20 cellular contexts compared by ENCODE assay signal in the genomic region with DNA sequence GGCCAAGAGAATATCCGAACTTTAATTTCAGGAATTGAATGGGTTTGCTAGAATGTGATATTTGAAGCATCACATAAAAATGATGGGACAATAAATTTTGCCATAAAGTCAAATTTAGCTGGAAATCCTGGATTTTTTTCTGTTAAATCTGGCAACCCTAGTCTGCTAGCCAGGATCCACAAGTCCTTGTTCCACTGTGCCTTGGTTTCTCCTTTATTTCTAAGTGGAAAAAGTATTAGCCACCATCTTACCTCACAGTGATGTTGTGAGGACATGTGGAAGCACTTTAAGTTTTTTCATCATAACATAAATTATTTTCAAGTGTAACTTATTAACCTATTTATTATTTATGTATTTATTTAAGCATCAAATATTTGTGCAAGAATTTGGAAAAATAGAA. TPM values are rescaled to one million over a fixed set of nuclear protein-coding genes. Genes with fewer than 3 reads are reported as not detected.
"Had no signal": no experiment of that assay in that cellular context is flagged by ENCODE, and none has a peak within 500 bp of the region (broad histone marks: within the 10 kb centered on the region; RNA-seq: fewer than 3 reads in every experiment).

No MANE protein-coding gene starts in this region.

- DNase-seq: cerebellar nuclear complex; cortex of kidney; effector memory CD8-positive, alpha-beta T cell; foreskin fibroblast; gastrocnemius medialis; head of caudate nucleus; right lobe of liver; stimulated activated CD4-positive, alpha-beta T cell treated with anti-CD3 and anti-CD28 coated beads, Interleukin-2, amount 100 ng/mL, for 24 hours; stimulated activated CD4-positive, alpha-beta T cell treated with anti-CD3 and anti-CD28 coated beads, Interleukin-4, amount 100 ng/mL, for 24 hours; stimulated activated naive CD4-positive, alpha-beta T cell treated with Interleukin-2 at 50 U/mL for 16 hours; stomach; thyroid gland; trophoblast cell had no signal

- H3K79me2 ChIP-seq: parathyroid adenoma had no signal

- H3K4me1 ChIP-seq: parathyroid adenoma had no signal

- H3K4me3 Mint-ChIP-seq: effector memory CD8-positive, alpha-beta T cell; natural killer cell treated with Interleukin-12 subunit alpha and Interleukin-12 subunit beta and Interleukin-15 and Interleukin-18, amount 100 ng/mL, for 72 hours; neural crest cell; stimulated activated effector memory CD8-positive, alpha-beta T cell treated with anti-CD3 and anti-CD28 coated beads, Interleukin-12 subunit alpha, Interleukin-12 subunit beta, amount 100 ng/mL, for 72 hours had no signal

- H3K4me3 ChIP-seq: gastrocnemius medialis, lung, right lobe of liver, stomach, thyroid gland had no signal

- H3K27ac Mint-ChIP-seq: effector memory CD8-positive, alpha-beta T cell; natural killer cell treated with Interleukin-12 subunit alpha and Interleukin-12 subunit beta and Interleukin-15 and Interleukin-18, amount 100 ng/mL, for 72 hours; progenitor cell of endocrine pancreas; stimulated activated effector memory CD8-positive, alpha-beta T cell treated with anti-CD3 and anti-CD28 coated beads, Interleukin-12 subunit alpha, Interleukin-12 subunit beta, amount 100 ng/mL, for 72 hours had no signal

- H2AFZ ChIP-seq: parathyroid adenoma had no signal

- H3K9me3 ChIP-seq: gastrocnemius medialis, right lobe of liver, stomach, thyroid gland had no signal

- ATAC-seq: effector memory CD8-positive, alpha-beta T cell; gastrocnemius medialis; left lobe of liver; natural killer cell treated with Interleukin-12 subunit alpha and Interleukin-12 subunit beta and Interleukin-15 and Interleukin-18, amount 100 ng/mL, for 72 hours; right lobe of liver; stimulated activated effector memory CD8-positive, alpha-beta T cell treated with anti-CD3 and anti-CD28 coated beads, Interleukin-12 subunit alpha, Interleukin-12 subunit beta, amount 100 ng/mL, for 72 hours had no signal

- H3K36me3 ChIP-seq: gastrocnemius medialis, right lobe of liver, stomach, thyroid gland had no signal

- H3K36me3 Mint-ChIP-seq: stimulated activated effector memory CD8-positive, alpha-beta T cell treated with anti-CD3 and anti-CD28 coated beads, Interleukin-12 subunit alpha, Interleukin-12 subunit beta, amount 100 ng/mL, for 72 hours had no signal

- H3K27ac ChIP-seq: gastrocnemius medialis, parathyroid adenoma, right lobe of liver, stomach, thyroid gland had no signal

- H3K4me1 Mint-ChIP-seq: neural crest cell; stimulated activated effector memory CD8-positive, alpha-beta T cell treated with anti-CD3 and anti-CD28 coated beads, Interleukin-12 subunit alpha, Interleukin-12 subunit beta, amount 100 ng/mL, for 72 hours had no signal

- H3K27me3 ChIP-seq: gastrocnemius medialis, right lobe of liver, stomach, thyroid gland had no signal

- H3K9ac ChIP-seq: parathyroid adenoma had no signal

- H3K27me3 Mint-ChIP-seq: effector memory CD8-positive, alpha-beta T cell; natural killer cell treated with Interleukin-12 subunit alpha and Interleukin-12 subunit beta and Interleukin-15 and Interleukin-18, amount 100 ng/mL, for 72 hours; progenitor cell of endocrine pancreas had no signal

RNA-seq across cellular contexts. Expression of gene CXCL8, which starts 2.4 kb away (rescaled TPM):
- total RNA-seq: neural crest cell had no signal
